Comparison of ENCODE assay signal across 30 cellular contexts in genomic region chr2:74281141-74281540, GRCh38.
"Had no signal": no experiment of that assay in that cellular context is flagged by ENCODE, and none has a peak within 500 bp of the region (broad histone marks: within the 10 kb centered on the region; RNA-seq: fewer than 3 reads in every experiment).

No MANE protein-coding gene starts in this region.

- H3K4me1 ChIP-seq: pancreas, prostate gland, right atrium auricular region, right lobe of liver, suprapubic skin, testis, upper lobe of right lung, uterus had no signal

- H3K27ac Mint-ChIP-seq: natural killer cell; nephron progenitor cell; stimulated activated memory B cell treated with anti-CD40 and anti-IgM and Interleukin-4, amounts not matched to agents 10 μg/mL and 1 μg/mL and 100 μg/mL, for 72 hours; type B pancreatic cell had no signal

- DNase-seq: naive thymus-derived CD4-positive, alpha-beta T cell; natural killer cell; nephron progenitor cell; nucleus accumbens; pancreas; retina; right lobe of liver; spleen; stimulated activated CD4-positive, alpha-beta T cell treated with anti-CD3 and anti-CD28 coated beads, Interleukin-12 subunit alpha, Interleukin-12 subunit beta, amount 100 ng/mL, for 4 hours; stimulated activated CD4-positive, alpha-beta T cell treated with anti-CD3 and anti-CD28 coated beads, Interleukin-1b, Interleukin-23, amount 100 ng/mL, for 48 hours; stimulated activated CD4-positive, alpha-beta T cell treated with anti-CD3 and anti-CD28 coated beads, Interleukin-4, amount 100 ng/mL, for 1 hour; stimulated activated CD4-positive, alpha-beta T cell treated with anti-CD3 and anti-CD28 coated beads, Interleukin-4, amount 100 ng/mL, for 4 hours; stimulated activated CD8-positive, alpha-beta memory T cell treated with anti-CD3 and anti-CD28 coated beads, Interleukin-4, amount 100 ng/mL, for 48 hours; stimulated activated naive CD4-positive, alpha-beta T cell; stimulated activated naive CD8-positive, alpha-beta T cell treated with anti-CD3 and anti-CD28 coated beads, Interleukin-15, amount 100 ng/mL, for 72 hours; stimulated activated naive CD8-positive, alpha-beta T cell treated with anti-CD3 and anti-CD28 coated beads, Interleukin-15, Interleukin-2, amounts not matched to agents 100 U/mL and 50 U/mL, for 24 hours; substantia nigra; testis; transverse colon; upper lobe of right lung; uterus had no signal

- H3K36me3 ChIP-seq: neutrophil, pancreas, prostate gland, right atrium auricular region, right lobe of liver, transverse colon, upper lobe of right lung, uterus had no signal

- H3K4me1 Mint-ChIP-seq: natural killer cell; neural crest cell; stimulated activated memory B cell treated with anti-CD40 and anti-IgM and Interleukin-4, amounts not matched to agents 10 μg/mL and 1 μg/mL and 100 μg/mL, for 72 hours; stimulated activated naive CD8-positive, alpha-beta T cell treated with anti-CD3 and anti-CD28 coated beads, Interleukin-15, amount 100 ng/mL, for 72 hours had no signal

- H3K4me2 ChIP-seq: smooth muscle cell had no signal

- H3K4me3 ChIP-seq: pancreas, prostate gland, right atrium auricular region, right lobe of liver, skin epidermis, smooth muscle cell, spleen, suprapubic skin, testis, transverse colon, upper lobe of right lung, uterus had no signal

- H3K9me3 Mint-ChIP-seq: natural killer cell; nephron progenitor cell; neural crest cell; stimulated activated memory B cell treated with anti-CD40 and anti-IgM and Interleukin-4, amounts not matched to agents 10 μg/mL and 1 μg/mL and 100 μg/mL, for 72 hours; stimulated activated naive CD8-positive, alpha-beta T cell treated with anti-CD3 and anti-CD28 coated beads, Interleukin-15, amount 100 ng/mL, for 72 hours; type B pancreatic cell had no signal

- H3K4me3 Mint-ChIP-seq: naive thymus-derived CD4-positive, alpha-beta T cell; natural killer cell; nephron progenitor cell; neural crest cell; stimulated activated memory B cell treated with anti-CD40 and anti-IgM and Interleukin-4, amounts not matched to agents 10 μg/mL and 1 μg/mL and 100 μg/mL, for 72 hours; stimulated activated naive CD8-positive, alpha-beta T cell treated with anti-CD3 and anti-CD28 coated beads, Interleukin-15, amount 100 ng/mL, for 72 hours; type B pancreatic cell had no signal

- H3K27me3 Mint-ChIP-seq: stimulated activated memory B cell treated with anti-CD40 and anti-IgM and Interleukin-4, amounts not matched to agents 10 μg/mL and 1 μg/mL and 100 μg/mL, for 72 hours; stimulated activated naive CD8-positive, alpha-beta T cell treated with anti-CD3 and anti-CD28 coated beads, Interleukin-15, amount 100 ng/mL, for 72 hours had no signal

- H3K9me3 ChIP-seq: neutrophil, pancreas, prostate gland, right atrium auricular region, right lobe of liver, spleen, suprapubic skin, testis, transverse colon, upper lobe of right lung, uterus had no signal

- H3K36me3 Mint-ChIP-seq: natural killer cell, type B pancreatic cell had no signal

- H3K27ac ChIP-seq: neutrophil, pancreas, prostate gland, right atrium auricular region, right lobe of liver, skin epidermis, spleen, suprapubic skin, testis, transverse colon, upper lobe of right lung had no signal

- H3K27me3 ChIP-seq: neutrophil, pancreas, right atrium auricular region, right lobe of liver, spleen, suprapubic skin, testis, transverse colon, upper lobe of right lung, uterus had no signal
